ENCODE assay signal across 8 cellular contexts in genomic region chr4:121736735-121737351, GRCh38. TPM values are rescaled to one million over a fixed set of nuclear protein-coding genes. Genes with fewer than 3 reads are reported as not detected.
DNase-seq lines count a peak whose midpoint lies in the region; ATAC-seq and TF ChIP-seq lines count a peak whose summit lies in the region.

No MANE protein-coding gene starts in this region.

- H3K79me2 ChIP-seq in Loucy (ENCODE audit: insufficient read depth, low read length): no peaks in the 10 kb centered on the region

- no peak overlapping the region for H3K27ac ChIP-seq in right cardiac atrium (ENCODE audit: low read length)
- H3K27ac ChIP-seq in stomach: no peak overlapping the region

- no peaks in the 10 kb centered on the region for H4K20me1 ChIP-seq in Loucy (ENCODE audit: insufficient read depth, low read length, poor library complexity, severe bottlenecking)

- H3K27me3 Mint-ChIP-seq in WTC11 (ENCODE audit: low read depth): peaks cover 34% of the 10 kb centered on the region

- TF ChIP-seq POLR2A in stomach (IDR thresholded peaks at IDR 0.05): no peak

- intact Hi-C loops in right cardiac atrium (cut with DNase I) (loop anchor here in 2 of 4 donors (10.0 kb wide), 2 partner anchors 252 to 362 kb away; no protein-coding TSS in a partner anchor), stomach (cut with DNase I; ENCODE audit: low total_unique reads) (loop anchor here (10.0 kb wide), 1 partner anchor 272 kb away; no protein-coding TSS in a partner anchor)

- no peaks in the 10 kb centered on the region for H3K36me3 Mint-ChIP-seq in WTC11

- H3K4me2 ChIP-seq in Loucy (ENCODE audit: low read depth, low read length, poor library complexity, severe bottlenecking): no peak overlapping the region

- WGBS in right cardiac atrium: 77% methylated on average over 5 of the region's 5 CpGs
- WGBS in stomach, 5 donors: 51 to 70% (median 60%) methylated on average over 5 of the region's 5 CpGs

- H3K4me3 ChIP-seq in BE2C (ENCODE audit: low read depth, low read length) (no peak overlapping the region), GM12864 (ENCODE audit: low read depth, low read length) (no peak overlapping the region), Loucy (ENCODE audit: low read length, poor library complexity, severe bottlenecking) (no peak overlapping the region), right cardiac atrium (ENCODE audit: low read length) (no peak overlapping the region), stomach (no peak overlapping the region)

- no peaks in the 10 kb centered on the region for H3F3A ChIP-seq in Loucy (ENCODE audit: low read depth)

- H3K9me3 Mint-ChIP-seq in WTC11: no peaks in the 10 kb centered on the region

- H2AFZ ChIP-seq in Loucy (ENCODE audit: low read length): no peak overlapping the region

- POLR2A ChIA-PET in WTC11 (lab: Charles Lee): no interaction called here

- TF ChIP-seq CTCF in BE2C (IDR thresholded peaks at IDR 0.05; ENCODE audit: low read depth, low read length) (peak; percentile 64), GM12864 (IDR thresholded peaks at IDR 0.05; ENCODE audit: low read depth, low read length, missing control alignments) (peak; percentile 44), Loucy (conservative IDR thresholded peaks at IDR 0.05; ENCODE audit: low read length) (peak; percentile 51), WTC11 (IDR thresholded peaks at IDR 0.05) (peak; percentile 38; the same call in 1 of the 2 replicates), stomach (IDR thresholded peaks at IDR 0.05) (peak in 4 of 7 experiments; percentile 9 to 53 (median 42))

- no peak overlapping the region for H3K27ac Mint-ChIP-seq in WTC11

- CTCF ChIA-PET in WTC11 (lab: Charles Lee): interaction anchor here (0.8 to 1.5 kb wide), 9 partner anchors 8 to 315 kb away, joined by 3 to 6 read pairs (median 3); partner anchors contain the start of gene ANXA5

- DNase-seq in BE2C: peak; percentile 55
- no peak for DNase-seq in GM12864 (ENCODE audit: low read depth)
- no peak for DNase-seq in WTC11 (ENCODE audit: low spot score)
- DNase-seq in right cardiac atrium: no peak
- DNase-seq in stomach: no peak

- no peak for TF ChIP-seq EP300 in stomach (IDR thresholded peaks at IDR 0.05)

- peak; percentile 31 for ATAC-seq in WTC11
- ATAC-seq in right cardiac atrium: peak; percentile 16 to 39
- ATAC-seq in GM18520 (IDR thresholded peaks at IDR 0.05; ENCODE audit: unreplicated experiment): no peak
- no peak for ATAC-seq in HG03139 (IDR thresholded peaks at IDR 0.05; ENCODE audit: unreplicated experiment)

- no peak overlapping the region for H3K9ac ChIP-seq in Loucy (ENCODE audit: low read depth, low read length, poor library complexity, severe bottlenecking)

- no peaks in the 10 kb centered on the region for H3K9me2 ChIP-seq in Loucy (replicated peaks; ENCODE audit: low read depth, low read length)

- peaks cover 13% of the 10 kb centered on the region for H3K4me1 Mint-ChIP-seq in WTC11

- H3K4me1 ChIP-seq in BE2C (no peaks in the 10 kb centered on the region; the same call in 1 of the 2 replicates), Loucy (ENCODE audit: insufficient read depth, low read length, poor library complexity, severe bottlenecking) (no peaks in the 10 kb centered on the region), right cardiac atrium (ENCODE audit: control insufficient read depth, insufficient read depth, low read length) (no peaks in the 10 kb centered on the region), stomach (no peaks in the 10 kb centered on the region)

- H3K27me3 ChIP-seq in BE2C (peaks cover 10% of the 10 kb centered on the region; the same call in 1 of the 2 replicates), Loucy (ENCODE audit: insufficient read depth, low read length, poor library complexity, severe bottlenecking) (no peaks in the 10 kb centered on the region), right cardiac atrium (ENCODE audit: control insufficient read depth, insufficient read depth) (no peaks in the 10 kb centered on the region), stomach (no peaks in the 10 kb centered on the region)

- no peak overlapping the region for H3K4me3 Mint-ChIP-seq in WTC11

- no peaks in the 10 kb centered on the region for H3K9me3 ChIP-seq in BE2C
- H3K9me3 ChIP-seq in Loucy (ENCODE audit: insufficient read depth, low read depth, low read length): no peaks in the 10 kb centered on the region
- H3K9me3 ChIP-seq in right cardiac atrium (ENCODE audit: control insufficient read depth, low read length): no peaks in the 10 kb centered on the region
- no peaks in the 10 kb centered on the region for H3K9me3 ChIP-seq in stomach

- H3K36me3 ChIP-seq in BE2C (no peaks in the 10 kb centered on the region), Loucy (ENCODE audit: insufficient read depth, low read length) (no peaks in the 10 kb centered on the region), stomach (no peaks in the 10 kb centered on the region)

TF ChIP-seq in WTC11, 78 proteins besides CTCF, POLR2A, EP300 and RAD21:
- no peak for TF ChIP-seq OVOL2 (CRISPR knock-in tag; IDR thresholded peaks at IDR 0.05; ENCODE audit: borderline replicate concordance)
- TF ChIP-seq ZNF317 (CRISPR knock-in tag; IDR thresholded peaks at IDR 0.05; ENCODE audit: borderline replicate concordance, low read depth): no peak
- no peak for TF ChIP-seq MYBL2 (CRISPR knock-in tag; IDR thresholded peaks at IDR 0.05)
- no peak for TF ChIP-seq TEAD1 (CRISPR knock-in tag; IDR thresholded peaks at IDR 0.05)
- no peak for TF ChIP-seq GABPB1 (CRISPR knock-in tag; IDR thresholded peaks at IDR 0.05)
- TF ChIP-seq KAT7 (CRISPR knock-in tag; IDR thresholded peaks at IDR 0.05; ENCODE audit: borderline replicate concordance): no peak

RNA-seq across cellular contexts. Expression of gene SMIM43, which starts 28.1 kb away (rescaled TPM):
- not detected for polyA plus RNA-seq in BE2C (2012; ENCODE audit: insufficient read depth, insufficient read length, low read depth)
- total RNA-seq in WTC11 (2021) (0.25 to 0.33 TPM (median 0.25 TPM) in 3 replicates), right cardiac atrium (under 1 TPM in 1 of 4 donors, not detected in 3; 0.12 TPM), stomach (under 1 TPM in 1 of 5 donors, not detected in 4; 0.18 TPM)
- polyA plus RNA-seq in right cardiac atrium (0.07 TPM), stomach (under 1 TPM in 2 of 3 donors, not detected in 1; 0.10 to 0.31 TPM)

RNA-seq across cellular contexts. Expression of gene ANXA5, which starts 40.1 kb away (rescaled TPM):
- polyA plus RNA-seq in BE2C (2012; ENCODE audit: insufficient read depth, insufficient read length, low read depth): 58.4 TPM
- total RNA-seq in WTC11 (2021) (169 to 186 TPM (median 176 TPM) in 3 replicates), right cardiac atrium (100 to 1,000 TPM; 145 to 218 (median 167) TPM), stomach (100 to 1,000 TPM in 3 of 5 donors, 10 to 100 TPM in 2; 77.9 to 368 (median 102) TPM)
- polyA plus RNA-seq in right cardiac atrium (168 TPM), stomach (100 to 1,000 TPM; 169 to 357 (median 224) TPM)

Comparison
In these comparisons a context has a peak if more than half of its experiments do, and no peak if none do; other contexts are left out.
1. ATAC-seq: peak in WTC11 (single experiment) and right cardiac atrium (2 of 2); none in GM18520 (single experiment) and HG03139 (single experiment).
2. Peak in every context shown above with its lines, with median percentiles within 50 percentile points of each other: CTCF ChIP-seq.